In the genomic region with DNA sequence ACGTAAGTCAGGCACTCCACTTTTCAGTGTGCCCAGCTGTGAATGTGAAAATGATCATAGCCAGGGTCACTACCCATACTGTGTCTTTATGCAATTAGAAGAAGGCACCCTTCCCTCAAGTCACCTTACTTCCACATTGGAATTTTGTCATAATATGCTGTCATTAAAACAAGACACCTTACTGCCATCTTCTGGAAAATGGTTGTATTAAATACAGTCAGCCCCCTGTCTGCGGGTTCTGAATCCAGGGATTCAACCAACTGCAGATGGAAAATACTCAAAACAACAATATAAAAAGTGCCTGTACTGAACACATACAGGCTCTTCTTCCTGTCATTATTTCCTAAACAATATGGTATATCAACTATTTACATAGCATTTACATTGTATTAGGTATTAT, we compare ENCODE assay signal across 11 cellular contexts.
DNase-seq lines count a peak whose midpoint lies in the region; FAIRE-seq and TF ChIP-seq lines count a peak whose summit lies in the region.
"Had no signal": no experiment of that assay in that cellular context is flagged by ENCODE, and none has a peak within 500 bp of the region (broad histone marks: within the 10 kb centered on the region; RNA-seq: fewer than 3 reads in every experiment).

No MANE protein-coding gene starts in this region.

- H3K4me3 Mint-ChIP-seq in activated naive CD8-positive, alpha-beta T cell treated with anti-CD3 and anti-CD28 coated beads for 36 hours, result no peak overlapping the region
- H3K4me3 Mint-ChIP-seq: activated B cell treated with CpG ODN at 0.5 μM for 24 hours, natural killer cell had no signal

- DNase-seq in DMS79 (lab: John Stamatoyannopoulos, UW) (peak; percentile 3), NCI-H1105 treated with DMSO at 0.1 percent for 48 hours (lab: John Stamatoyannopoulos, UW) (peak; percentile 46), bronchial epithelial cell (ENCODE audit: low read depth) (peak; percentile 12), lung microvascular endothelial cell (ENCODE audit: low read depth in 2 of 2) (peak; percentile 5 to 23), cerebellar nuclear complex (lab: John Stamatoyannopoulos, UW) (no peak)
- DNase-seq in activated effector memory CD4-positive, alpha-beta T cell treated with Interleukin-2 at 50 U/mL for 16 hours, result no peak
- no peak for DNase-seq in stimulated activated CD4-positive, alpha-beta T cell treated with anti-CD3 and anti-CD28 coated beads, Interleukin-4, amount 100 ng/mL, for 1 hour
- no peak for DNase-seq in activated naive CD8-positive, alpha-beta T cell treated with anti-CD3 and anti-CD28 coated beads for 36 hours
- DNase-seq: activated B cell treated with CpG ODN at 0.5 μM for 24 hours, natural killer cell had no signal

- FAIRE-seq in bronchial epithelial cell (lab: Jason Lieb, UNC), result no peak
- FAIRE-seq: GM18507 had no signal

- H3K27ac Mint-ChIP-seq in activated naive CD8-positive, alpha-beta T cell treated with anti-CD3 and anti-CD28 coated beads for 36 hours, result no peak overlapping the region
- H3K27ac Mint-ChIP-seq: activated B cell treated with CpG ODN at 0.5 μM for 24 hours, natural killer cell had no signal

- H3K27me3 ChIP-seq in bronchial epithelial cell (ENCODE audit: control insufficient read depth, insufficient read depth, low read length), result peaks cover 11% of the 10 kb centered on the region

- peaks cover 66% of the 10 kb centered on the region for H3K27me3 Mint-ChIP-seq in activated naive CD8-positive, alpha-beta T cell treated with anti-CD3 and anti-CD28 coated beads for 36 hours

- no peaks in the 10 kb centered on the region for H3K36me3 Mint-ChIP-seq in activated naive CD8-positive, alpha-beta T cell treated with anti-CD3 and anti-CD28 coated beads for 36 hours

- peaks cover 3% of the 10 kb centered on the region for H3K4me1 Mint-ChIP-seq in activated naive CD8-positive, alpha-beta T cell treated with anti-CD3 and anti-CD28 coated beads for 36 hours

- no peak overlapping the region for H3K4me3 ChIP-seq in bronchial epithelial cell (ENCODE audit: low read depth, low read length)

- no peak for TF ChIP-seq CTCF in bronchial epithelial cell (IDR thresholded peaks at IDR 0.05; ENCODE audit: insufficient read depth, low read length, severe bottlenecking)

- no peaks in the 10 kb centered on the region for H3K9me3 Mint-ChIP-seq in activated naive CD8-positive, alpha-beta T cell treated with anti-CD3 and anti-CD28 coated beads for 36 hours
- H3K9me3 Mint-ChIP-seq: activated B cell treated with CpG ODN at 0.5 μM for 24 hours had no signal

- H3K36me3 ChIP-seq in bronchial epithelial cell (ENCODE audit: control insufficient read depth, insufficient read depth, low read length), result no peaks in the 10 kb centered on the region

Comparison
In these comparisons a context has a peak if more than half of its experiments do, and no peak if none do; other contexts are left out.
1. DNase-seq: peak in DMS79 (single experiment), NCI-H1105 treated with DMSO at 0.1 percent for 48 hours (single experiment), bronchial epithelial cell (single experiment) and lung microvascular endothelial cell (2 of 2); none in activated effector memory CD4-positive, alpha-beta T cell treated with Interleukin-2 at 50 U/mL for 16 hours (single experiment), stimulated activated CD4-positive, alpha-beta T cell treated with anti-CD3 and anti-CD28 coated beads, Interleukin-4, amount 100 ng/mL, for 1 hour (single experiment), activated naive CD8-positive, alpha-beta T cell treated with anti-CD3 and anti-CD28 coated beads for 36 hours (single experiment) and cerebellar nuclear complex (0 of 2).